In the genomic region with DNA sequence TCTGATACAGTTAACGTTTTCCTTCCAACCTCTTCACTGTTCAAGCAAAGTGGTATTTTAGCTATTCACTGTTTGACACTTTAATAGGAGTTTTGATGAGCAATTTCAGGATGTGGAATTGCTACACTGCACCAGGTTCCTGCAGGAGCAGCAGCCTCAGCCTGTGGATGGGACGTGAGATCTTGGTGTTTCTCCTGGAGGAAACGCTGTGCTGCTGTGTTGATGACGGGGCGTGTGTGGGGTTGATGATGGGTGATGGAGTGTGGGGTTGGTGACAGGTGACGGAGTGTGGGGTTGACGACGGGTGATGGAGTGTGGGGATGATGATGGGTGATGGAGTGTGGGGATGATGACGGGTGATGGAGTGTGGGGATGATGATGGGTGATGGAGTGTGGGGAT, we compare ENCODE assay signal across 19 cellular contexts.
"Had no signal": no experiment of that assay in that cellular context is flagged by ENCODE, and none has a peak within 500 bp of the region (broad histone marks: within the 10 kb centered on the region; RNA-seq: fewer than 3 reads in every experiment).

No MANE protein-coding gene starts in this region.

- H3K36me3 ChIP-seq: left ventricle myocardium inferior had no signal

- DNase-seq: activated CD4-positive, alpha-beta T cell treated with anti-CD3 and anti-CD28 coated beads for 36 hours; activated CD4-positive, alpha-beta T cell treated with anti-CD3 and anti-CD28 coated beads, Interleukin-2, amount 50 U/mL, for 48 hours; activated CD8-positive, alpha-beta memory T cell treated with anti-CD3 and anti-CD28 coated beads, Interleukin-2, amount 10 ng/mL, durations not matched to agents 7 days and 5 days; activated naive CD4-positive, alpha-beta T cell treated with anti-CD3 and anti-CD28 coated beads for 36 hours; effector CD8-positive, alpha-beta T cell; immature natural killer cell; kidney glomerular epithelial cell; left ventricle myocardium inferior; mammary epithelial cell; stimulated activated CD8-positive, alpha-beta memory T cell treated with anti-CD3 and anti-CD28 coated beads, Interleukin-4, amount 100 ng/mL, for 48 hours; stimulated activated naive CD8-positive, alpha-beta T cell treated with anti-CD3 and anti-CD28 coated beads, Interleukin-15, Interleukin-2, amounts not matched to agents 100 U/mL and 50 U/mL, for 24 hours; substantia nigra; SW 1271; T-helper 2 cell; WERI-Rb-1 had no signal

- ATAC-seq: activated CD4-positive, alpha-beta T cell treated with anti-CD3 and anti-CD28 coated beads for 36 hours; activated CD8-positive, alpha-beta memory T cell treated with anti-CD3 and anti-CD28 coated beads, Interleukin-2, amount 10 ng/mL, durations not matched to agents 7 days and 5 days; gastroesophageal sphincter; sciatic nerve; stimulated activated naive CD8-positive, alpha-beta T cell treated with anti-CD3 and anti-CD28 coated beads, Interleukin-15, Interleukin-2, amounts not matched to agents 100 U/mL and 50 U/mL, for 24 hours had no signal

- H3K9me3 ChIP-seq: esophagus muscularis mucosa, gastroesophageal sphincter, left ventricle myocardium inferior, tibial artery had no signal

- H3K27me3 ChIP-seq: esophagus muscularis mucosa, gastroesophageal sphincter, tibial artery had no signal

- H3K4me1 ChIP-seq: tibial artery had no signal

- H3K27ac ChIP-seq: esophagus muscularis mucosa, gastroesophageal sphincter, left ventricle myocardium inferior, tibial artery, WERI-Rb-1 had no signal

- H3K4me3 ChIP-seq: esophagus muscularis mucosa, gastroesophageal sphincter, left ventricle myocardium inferior, tibial artery had no signal
